1 cellular context compared by ENCODE assay signal in the genomic region with DNA sequence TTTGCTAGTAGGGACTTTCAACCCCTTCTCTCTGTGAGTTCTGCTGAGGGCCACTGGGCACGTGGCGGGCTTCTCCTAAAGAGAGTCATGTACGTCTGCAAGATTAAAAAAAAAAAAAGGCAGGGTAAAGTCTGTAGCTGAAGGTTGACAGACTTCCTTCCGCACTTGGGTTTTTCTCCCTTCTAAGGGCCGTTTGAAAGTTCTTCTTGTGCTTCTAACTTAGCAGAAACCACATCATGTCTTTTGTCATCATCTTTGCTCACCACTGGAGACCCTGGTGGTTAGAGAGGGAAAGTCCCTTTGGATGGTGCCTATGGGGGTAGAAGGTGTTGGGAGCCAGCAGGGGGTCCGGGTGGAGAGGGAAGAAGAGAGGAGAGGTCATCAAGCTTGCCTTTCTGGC.
TF ChIP-seq lines count a peak whose summit lies in the region.

No MANE protein-coding gene starts in this region.

TF ChIP-seq in K562, 482 proteins besides CTCF, POLR2A, EP300 and RAD21 (continued from another document):
- TF ChIP-seq MAFK (IDR thresholded peaks at IDR 0.05; ENCODE audit: low read length) (no peak), ZNF445 (CRISPR knock-in tag; IDR thresholded peaks at IDR 0.05; ENCODE audit: low read depth) (no peak), ZNF584 (CRISPR knock-in tag; IDR thresholded peaks at IDR 0.05; ENCODE audit: low read depth) (no peak), ZNF830 (CRISPR knock-in tag; IDR thresholded peaks at IDR 0.05) (no peak), ZNF224 (CRISPR knock-in tag; IDR thresholded peaks at IDR 0.05) (no peak), SMAD2 (IDR thresholded peaks at IDR 0.05; ENCODE audit: low read depth, low read length) (no peak), ZNF354B (CRISPR knock-in tag; IDR thresholded peaks at IDR 0.05) (no peak), TEAD1 (CRISPR knock-in tag; IDR thresholded peaks at IDR 0.05) (no peak), ZNF232 (CRISPR knock-in tag; IDR thresholded peaks at IDR 0.05) (no peak)
- TF ChIP-seq, protein P1, sequence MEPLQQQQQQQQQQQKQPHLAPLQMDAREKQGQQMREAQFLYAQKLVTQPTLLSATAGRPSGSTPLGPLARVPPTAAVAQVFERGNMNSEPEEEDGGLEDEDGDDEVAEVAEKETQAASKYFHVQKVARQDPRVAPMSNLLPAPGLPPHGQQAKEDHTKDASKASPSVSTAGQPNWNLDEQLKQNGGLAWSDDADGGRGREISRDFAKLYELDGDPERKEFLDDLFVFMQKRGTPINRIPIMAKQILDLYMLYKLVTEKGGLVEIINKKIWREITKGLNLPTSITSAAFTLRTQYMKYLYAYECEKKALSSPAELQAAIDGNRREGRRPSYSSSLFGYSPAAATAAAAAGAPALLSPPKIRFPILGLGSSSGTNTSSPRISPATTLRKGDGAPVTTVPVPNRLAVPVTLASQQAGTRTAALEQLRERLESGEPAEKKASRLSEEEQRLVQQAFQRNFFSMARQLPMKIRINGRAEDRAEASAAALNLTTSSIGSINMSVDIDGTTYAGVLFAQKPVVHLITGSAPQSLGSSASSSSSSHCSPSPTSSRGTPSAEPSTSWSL (CRISPR knock-in tag; IDR thresholded peaks at IDR 0.05; ENCODE audit: borderline replicate concordance): no peak
